9 cellular contexts compared by ENCODE assay signal in the genomic region with DNA sequence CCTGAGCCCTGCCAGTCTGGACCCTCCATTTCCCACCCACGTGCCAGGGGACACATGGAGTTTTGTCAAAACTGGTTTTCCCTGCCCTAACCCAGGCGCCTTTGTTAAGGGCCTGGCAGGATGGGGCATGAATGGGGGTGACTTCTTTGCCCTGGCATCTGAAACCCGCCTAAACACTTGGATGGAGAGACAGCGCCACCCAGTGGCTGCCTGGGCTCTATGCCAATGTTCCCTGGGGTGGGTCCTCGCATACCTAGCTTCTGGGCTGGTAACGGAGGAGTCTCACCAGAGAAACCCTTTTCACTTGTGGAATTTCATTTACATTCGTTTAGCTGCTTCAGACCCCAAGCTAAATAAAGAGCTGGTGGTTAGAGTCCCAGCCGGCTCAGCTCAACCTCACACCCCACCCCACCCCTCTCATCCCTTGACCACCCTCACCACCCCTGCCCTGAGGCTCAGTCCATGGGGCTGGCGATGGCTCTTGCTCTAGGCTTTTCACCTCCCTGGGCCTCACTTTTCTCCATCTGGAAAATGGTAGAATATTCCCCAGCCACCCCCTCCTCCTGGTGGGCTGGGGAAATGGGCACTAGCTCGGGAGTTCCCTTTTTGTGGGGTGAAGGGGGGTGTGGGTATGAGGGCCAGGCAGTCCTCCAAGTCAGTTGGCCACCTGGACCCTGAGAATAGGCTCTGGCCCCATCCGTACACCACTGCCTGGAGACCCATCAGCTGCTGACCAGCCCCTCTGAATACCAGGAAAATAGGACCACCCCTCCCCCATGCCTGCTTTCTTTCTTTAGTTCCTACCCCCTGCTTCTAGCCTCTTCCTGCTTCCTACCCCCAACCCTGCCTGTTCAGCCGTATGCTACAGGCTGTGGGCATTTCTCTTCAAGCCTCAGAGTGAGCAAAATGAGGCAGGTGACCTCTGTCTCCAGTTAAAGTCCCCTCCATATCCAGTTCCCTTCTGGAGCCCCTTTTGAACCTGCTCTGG. TPM values are rescaled to one million over a fixed set of nuclear protein-coding genes. Genes with fewer than 3 reads are reported as not detected.
DNase-seq lines count a peak whose midpoint lies in the region; ATAC-seq and TF ChIP-seq lines count a peak whose summit lies in the region.
"Had no signal": no experiment of that assay in that cellular context is flagged by ENCODE, and none has a peak within 500 bp of the region (broad histone marks: within the 10 kb centered on the region; RNA-seq: fewer than 3 reads in every experiment).

No MANE protein-coding gene starts in this region.

- H3K27me3 Mint-ChIP-seq in activated CD4-positive, alpha-beta T cell treated with anti-CD3 and anti-CD28 coated beads, Interleukin-2, amount 10 ng/mL, durations not matched to agents 7 days and 5 days, result no peaks in the 10 kb centered on the region

- no peaks in the 10 kb centered on the region for H3K4me1 Mint-ChIP-seq in activated CD4-positive, alpha-beta T cell treated with anti-CD3 and anti-CD28 coated beads, Interleukin-2, amount 10 ng/mL, durations not matched to agents 7 days and 5 days

- no peaks in the 10 kb centered on the region for H3K9me3 Mint-ChIP-seq in activated CD4-positive, alpha-beta T cell treated with anti-CD3 and anti-CD28 coated beads, Interleukin-2, amount 10 ng/mL, durations not matched to agents 7 days and 5 days
- H3K9me3 Mint-ChIP-seq: dendritic cell treated with granulocyte-macrophage colony-stimulating factor and Interleukin-4, amounts not matched to agents 40 ng/mL and 50 ng/mL, for 4 days had no signal

- H3K27ac Mint-ChIP-seq in activated CD4-positive, alpha-beta T cell treated with anti-CD3 and anti-CD28 coated beads, Interleukin-2, amount 10 ng/mL, durations not matched to agents 7 days and 5 days, result no peak overlapping the region
- H3K27ac Mint-ChIP-seq: dendritic cell treated with granulocyte-macrophage colony-stimulating factor and Interleukin-4, amounts not matched to agents 40 ng/mL and 50 ng/mL, for 4 days had no signal

- H3K36me3 Mint-ChIP-seq in activated CD4-positive, alpha-beta T cell treated with anti-CD3 and anti-CD28 coated beads, Interleukin-2, amount 10 ng/mL, durations not matched to agents 7 days and 5 days (ENCODE audit: low read depth), result no peaks in the 10 kb centered on the region

- peak; percentile 60 to 78 (median 72) for ATAC-seq in right lobe of liver
- ATAC-seq in HG03045 (IDR thresholded peaks at IDR 0.05; ENCODE audit: unreplicated experiment), result no peak

- POLR2A ChIA-PET in HEK293 (lab: Yijun Ruan, JAX), result interaction anchor here (1.7 kb wide), 1 partner anchor 394 kb away, joined by 31 read pairs; a partner anchor contains a TSS
- POLR2A ChIA-PET in activated CD4-positive, alpha-beta T cell treated with anti-CD3 and anti-CD28 coated beads, Interleukin-2, amount 10 ng/mL, durations not matched to agents 7 days and 5 days (lab: Charles Lee), result no interaction called here

- intact Hi-C loops in right lobe of liver (cut with DNase I), result no loop called here

- H3K4me1 ChIP-seq in HEK293 (ENCODE audit: control insufficient read depth, insufficient read depth, low read length) (no peaks in the 10 kb centered on the region), right lobe of liver (no peaks in the 10 kb centered on the region)

- TF ChIP-seq CTCF in HEK293 (tag by site-specific recombination; IDR thresholded peaks at IDR 0.05) (peak; percentile 73), right lobe of liver (IDR thresholded peaks at IDR 0.05) (peak; percentile 57 to 68 (median 62))

- H3K36me3 ChIP-seq in HEK293 (ENCODE audit: control insufficient read depth in 2 of 2, insufficient read depth in 1 of 2, low read length in 2 of 2) (no peaks in the 10 kb centered on the region), right lobe of liver (no peaks in the 10 kb centered on the region)

- H3K4me3 Mint-ChIP-seq in activated CD4-positive, alpha-beta T cell treated with anti-CD3 and anti-CD28 coated beads, Interleukin-2, amount 10 ng/mL, durations not matched to agents 7 days and 5 days, result no peak overlapping the region
- H3K4me3 Mint-ChIP-seq: dendritic cell treated with granulocyte-macrophage colony-stimulating factor and Interleukin-4, amounts not matched to agents 40 ng/mL and 50 ng/mL, for 4 days had no signal

- peak; percentile 3 for DNase-seq in DMS114 treated with DMSO at 0.1 percent for 48 hours (lab: John Stamatoyannopoulos, UW; ENCODE audit: unreplicated experiment)
- peak; percentile 14 for DNase-seq in NCI-H345 treated with DMSO at 0.1 percent for 48 hours (lab: John Stamatoyannopoulos, UW; ENCODE audit: unreplicated experiment)
- peak; percentile 71 for DNase-seq in activated CD4-positive, alpha-beta T cell treated with anti-CD3 and anti-CD28 coated beads, Interleukin-2, amount 10 ng/mL, durations not matched to agents 7 days and 5 days
- DNase-seq in dermis microvascular lymphatic vessel endothelial cell (ENCODE audit: low read depth in 2 of 2), result peak; percentile 24 to 62
- DNase-seq in right lobe of liver, result peak; percentile 49 to 63 (median 51)
- DNase-seq in stimulated activated CD4-positive, alpha-beta T cell treated with anti-CD3 and anti-CD28 coated beads, TNF-alpha, amount 100 ng/mL, for 4 hours (ENCODE audit: low read depth in 3 of 3), result peak; percentile 43 to 53 (median 51)

- H3K27me3 ChIP-seq in right lobe of liver, result peaks cover 0 to 4% of the 10 kb centered on the region in 2 donors

- H3K9me3 ChIP-seq in HEK293 (ENCODE audit: control insufficient read depth, insufficient read depth, low read depth, low read length) (no peaks in the 10 kb centered on the region), right lobe of liver (no peaks in the 10 kb centered on the region)

- 10% methylated on average over 7 of the region's 12 CpGs for WGBS in right lobe of liver (ENCODE audit: insufficient coverage, low coverage, low lambda C conversion rate, missing lambda C conversion rate)

- no peak for TF ChIP-seq POLR2A in right lobe of liver (IDR thresholded peaks at IDR 0.05)

- no peak overlapping the region for H3K4me3 ChIP-seq in HEK293 (ENCODE audit: low read depth, low read length)
- H3K4me3 ChIP-seq in right lobe of liver, result no peak overlapping the region

- CTCF ChIA-PET in HEK293 (lab: Yijun Ruan, JAX), result interaction anchor here (0.6 to 8.5 kb wide), 62 partner anchors 9 to 1017 kb away, joined by 3 to 137 read pairs (median 4); a partner anchor contains a TSS
- CTCF ChIA-PET in activated CD4-positive, alpha-beta T cell treated with anti-CD3 and anti-CD28 coated beads, Interleukin-2, amount 10 ng/mL, durations not matched to agents 7 days and 5 days (lab: Charles Lee), result interaction anchor here (0.5 to 1.7 kb wide), 10 partner anchors 9 to 467 kb away, joined by 3 to 10 read pairs (median 3); a partner anchor contains a TSS

- no peak overlapping the region for H3K27ac ChIP-seq in HEK293 (ENCODE audit: extremely low read depth, low read depth, low read length)
- no peak overlapping the region for H3K27ac ChIP-seq in right lobe of liver

TF ChIP-seq in HEK293, 187 proteins besides CTCF, POLR2A, EP300 and RAD21:
- TF ChIP-seq, protein P1, sequence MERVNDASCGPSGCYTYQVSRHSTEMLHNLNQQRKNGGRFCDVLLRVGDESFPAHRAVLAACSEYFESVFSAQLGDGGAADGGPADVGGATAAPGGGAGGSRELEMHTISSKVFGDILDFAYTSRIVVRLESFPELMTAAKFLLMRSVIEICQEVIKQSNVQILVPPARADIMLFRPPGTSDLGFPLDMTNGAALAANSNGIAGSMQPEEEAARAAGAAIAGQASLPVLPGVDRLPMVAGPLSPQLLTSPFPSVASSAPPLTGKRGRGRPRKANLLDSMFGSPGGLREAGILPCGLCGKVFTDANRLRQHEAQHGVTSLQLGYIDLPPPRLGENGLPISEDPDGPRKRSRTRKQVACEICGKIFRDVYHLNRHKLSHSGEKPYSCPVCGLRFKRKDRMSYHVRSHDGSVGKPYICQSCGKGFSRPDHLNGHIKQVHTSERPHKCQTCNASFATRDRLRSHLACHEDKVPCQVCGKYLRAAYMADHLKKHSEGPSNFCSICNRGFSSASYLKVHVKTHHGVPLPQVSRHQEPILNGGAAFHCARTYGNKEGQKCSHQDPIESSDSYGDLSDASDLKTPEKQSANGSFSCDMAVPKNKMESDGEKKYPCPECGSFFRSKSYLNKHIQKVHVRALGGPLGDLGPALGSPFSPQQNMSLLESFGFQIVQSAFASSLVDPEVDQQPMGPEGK (tag by site-specific recombination; IDR thresholded peaks at IDR 0.05), result peak; percentile 53
- TF ChIP-seq ZNF654 (tag by site-specific recombination; IDR thresholded peaks at IDR 0.05; ENCODE audit: low read depth) (peak; percentile 90), ZNF521 (tag by site-specific recombination; IDR thresholded peaks at IDR 0.05) (no peak)
- TF ChIP-seq, protein P2, sequence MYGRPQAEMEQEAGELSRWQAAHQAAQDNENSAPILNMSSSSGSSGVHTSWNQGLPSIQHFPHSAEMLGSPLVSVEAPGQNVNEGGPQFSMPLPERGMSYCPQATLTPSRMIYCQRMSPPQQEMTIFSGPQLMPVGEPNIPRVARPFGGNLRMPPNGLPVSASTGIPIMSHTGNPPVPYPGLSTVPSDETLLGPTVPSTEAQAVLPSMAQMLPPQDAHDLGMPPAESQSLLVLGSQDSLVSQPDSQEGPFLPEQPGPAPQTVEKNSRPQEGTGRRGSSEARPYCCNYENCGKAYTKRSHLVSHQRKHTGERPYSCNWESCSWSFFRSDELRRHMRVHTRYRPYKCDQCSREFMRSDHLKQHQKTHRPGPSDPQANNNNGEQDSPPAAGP (tag by site-specific recombination; IDR thresholded peaks at IDR 0.05), result 0 out of 2 replicates have a peak, but pooled peaks have one; percentile 30
- TF ChIP-seq, protein P3, sequence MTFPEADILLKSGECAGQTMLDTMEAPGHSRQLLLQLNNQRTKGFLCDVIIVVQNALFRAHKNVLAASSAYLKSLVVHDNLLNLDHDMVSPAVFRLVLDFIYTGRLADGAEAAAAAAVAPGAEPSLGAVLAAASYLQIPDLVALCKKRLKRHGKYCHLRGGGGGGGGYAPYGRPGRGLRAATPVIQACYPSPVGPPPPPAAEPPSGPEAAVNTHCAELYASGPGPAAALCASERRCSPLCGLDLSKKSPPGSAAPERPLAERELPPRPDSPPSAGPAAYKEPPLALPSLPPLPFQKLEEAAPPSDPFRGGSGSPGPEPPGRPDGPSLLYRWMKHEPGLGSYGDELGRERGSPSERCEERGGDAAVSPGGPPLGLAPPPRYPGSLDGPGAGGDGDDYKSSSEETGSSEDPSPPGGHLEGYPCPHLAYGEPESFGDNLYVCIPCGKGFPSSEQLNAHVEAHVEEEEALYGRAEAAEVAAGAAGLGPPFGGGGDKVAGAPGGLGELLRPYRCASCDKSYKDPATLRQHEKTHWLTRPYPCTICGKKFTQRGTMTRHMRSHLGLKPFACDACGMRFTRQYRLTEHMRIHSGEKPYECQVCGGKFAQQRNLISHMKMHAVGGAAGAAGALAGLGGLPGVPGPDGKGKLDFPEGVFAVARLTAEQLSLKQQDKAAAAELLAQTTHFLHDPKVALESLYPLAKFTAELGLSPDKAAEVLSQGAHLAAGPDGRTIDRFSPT (tag by site-specific recombination; IDR thresholded peaks at IDR 0.05), result peak; percentile 67

RNA-seq across cellular contexts. Expression of a gene that starts 57.1 kb away (rescaled TPM):
- 10 to 100 TPM; 12.6 to 14.0 TPM for total RNA-seq in activated CD4-positive, alpha-beta T cell treated with anti-CD3 and anti-CD28 coated beads, Interleukin-2, amount 10 ng/mL, durations not matched to agents 7 days and 5 days
- 11.4 and 13.7 TPM in 2 replicates for total RNA-seq in dermis microvascular lymphatic vessel endothelial cell
- 10 to 100 TPM in 1 of 6 experiments, 1 to 10 TPM in 5; 3.9 to 10.4 (median 6.7) TPM for total RNA-seq in right lobe of liver

Comparison
In these comparisons a context has a peak if more than half of its experiments do, and no peak if none do; other contexts are left out.
1. DNase-seq: peak in every context shown above with its lines; median percentile 71 in activated CD4-positive, alpha-beta T cell treated with anti-CD3 and anti-CD28 coated beads, Interleukin-2, amount 10 ng/mL, durations not matched to agents 7 days and 5 days; 51 in right lobe of liver; 51 in stimulated activated CD4-positive, alpha-beta T cell treated with anti-CD3 and anti-CD28 coated beads, TNF-alpha, amount 100 ng/mL, for 4 hours; 43 in dermis microvascular lymphatic vessel endothelial cell; 14 in NCI-H345 treated with DMSO at 0.1 percent for 48 hours; 3 in DMS114 treated with DMSO at 0.1 percent for 48 hours.